Comparison of ENCODE assay signal across 13 cellular contexts in the genomic region with DNA sequence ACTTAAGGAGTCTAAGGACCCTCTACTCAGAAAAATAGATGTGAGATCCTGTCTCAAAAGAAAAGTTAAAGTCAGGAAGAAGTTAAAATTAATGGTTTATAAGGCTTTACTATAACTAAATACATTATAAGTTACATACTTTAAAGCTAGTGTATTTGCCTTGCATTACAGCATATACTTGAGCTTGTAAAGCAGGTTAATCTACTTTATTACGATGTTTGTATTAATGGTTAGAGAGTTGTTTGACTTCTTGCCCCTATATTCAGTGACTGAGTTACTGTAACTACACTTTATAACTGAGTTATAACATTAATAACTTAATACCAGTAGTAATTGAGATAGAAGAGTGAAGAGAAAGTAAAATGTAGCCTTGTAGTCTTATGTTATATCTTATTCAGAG. TPM values are rescaled to one million over a fixed set of nuclear protein-coding genes. Genes with fewer than 3 reads are reported as not detected.
DNase-seq lines count a peak whose midpoint lies in the region; ATAC-seq and TF ChIP-seq lines count a peak whose summit lies in the region.
"Had no signal": no experiment of that assay in that cellular context is flagged by ENCODE, and none has a peak within 500 bp of the region (broad histone marks: within the 10 kb centered on the region; RNA-seq: fewer than 3 reads in every experiment).

No MANE protein-coding gene starts in this region.

- no peak for DNase-seq in CD4-positive, alpha-beta T cell
- no peak for DNase-seq in HFFc6
- DNase-seq in NCI-H345 treated with DMSO at 0.1 percent for 48 hours (lab: John Stamatoyannopoulos, UW; ENCODE audit: unreplicated experiment), result no peak
- DNase-seq in T1000 (lab: John Stamatoyannopoulos, UW), result no peak
- DNase-seq in occipital lobe (lab: John Stamatoyannopoulos, UW), result no peak
- no peak for DNase-seq in dorsolateral prefrontal cortex
- DNase-seq: activated gamma-delta T cell treated with Interleukin-2 at 50 U/mL for 16 hours, cortex of kidney, NCI-H1436 treated with DMSO at 0.1 percent for 48 hours, upper lobe of right lung had no signal

- no peak for TF ChIP-seq CTCF in CD4-positive, alpha-beta T cell (IDR thresholded peaks at IDR 0.05)
- TF ChIP-seq CTCF in HFFc6 (IDR thresholded peaks at IDR 0.05) (no peak), nephron (IDR thresholded peaks at IDR 0.05; ENCODE audit: unreplicated experiment in 3 of 3) (no peak), dorsolateral prefrontal cortex (IDR thresholded peaks at IDR 0.05 in 54 of 56, conservative IDR thresholded peaks at IDR 0.05 in 2 of 56; ENCODE audit: low read depth in 1 of 56, partially characterized antibody in 56 of 56) (no peak)

- no peaks in the 10 kb centered on the region for H3K9me3 ChIP-seq in CD4-positive, alpha-beta T cell (ENCODE audit: control insufficient read depth, low read length)
- H3K9me3 ChIP-seq: right atrium auricular region, upper lobe of right lung had no signal

- no peak for ATAC-seq in CD4-positive, alpha-beta T cell (ENCODE audit: poor library complexity)

- H3K9me3 Mint-ChIP-seq in CD4-positive, alpha-beta T cell, result no peaks in the 10 kb centered on the region
- no peaks in the 10 kb centered on the region for H3K9me3 Mint-ChIP-seq in HFFc6
- no peaks in the 10 kb centered on the region for H3K9me3 Mint-ChIP-seq in activated naive CD8-positive, alpha-beta T cell (ENCODE audit: low read depth)
- no peaks in the 10 kb centered on the region for H3K9me3 Mint-ChIP-seq in nephron

- H3K4me3 Mint-ChIP-seq in CD4-positive, alpha-beta T cell, result peak overlapping the region; percentile 32
- H3K4me3 Mint-ChIP-seq in HFFc6 (peak overlapping the region; percentile 57; the same call in 1 of the 2 replicates), nephron (no peak overlapping the region)
- peak overlapping the region; percentile 72 for H3K4me3 Mint-ChIP-seq in activated naive CD8-positive, alpha-beta T cell

- peaks cover 69% of the 10 kb centered on the region for H3K4me1 Mint-ChIP-seq in CD4-positive, alpha-beta T cell (ENCODE audit: low read depth)
- peaks cover 65% of the 10 kb centered on the region for H3K4me1 Mint-ChIP-seq in HFFc6 (ENCODE audit: low read depth)
- peaks cover 60% of the 10 kb centered on the region for H3K4me1 Mint-ChIP-seq in activated naive CD8-positive, alpha-beta T cell (ENCODE audit: low read depth)
- H3K4me1 Mint-ChIP-seq in nephron, result peaks cover 33% of the 10 kb centered on the region

- H3K27ac ChIP-seq in CD4-positive, alpha-beta T cell (ENCODE audit: low read depth, low read length), result no peak overlapping the region
- H3K27ac ChIP-seq in dorsolateral prefrontal cortex, result peak overlapping the region in 1 of 59 donors; percentile 30
- H3K27ac ChIP-seq: right atrium auricular region, upper lobe of right lung had no signal

- H3K27me3 ChIP-seq in CD4-positive, alpha-beta T cell (ENCODE audit: control insufficient read depth, insufficient read depth, low read length), result no peaks in the 10 kb centered on the region
- no peaks in the 10 kb centered on the region for H3K27me3 ChIP-seq in dorsolateral prefrontal cortex
- H3K27me3 ChIP-seq: right atrium auricular region, upper lobe of right lung had no signal

- H3K27ac Mint-ChIP-seq in CD4-positive, alpha-beta T cell, result peak overlapping the region; percentile 62
- H3K27ac Mint-ChIP-seq in HFFc6 (peak overlapping the region; percentile 66), nephron (peak overlapping the region; percentile 57 to 82 (median 74))
- peak overlapping the region; percentile 46 for H3K27ac Mint-ChIP-seq in activated naive CD8-positive, alpha-beta T cell

- intact Hi-C loops in CD4-positive, alpha-beta T cell (cut with DNase I, micrococcal nuclease), result loop anchor here in 1 of 2 experiments (1.0 to 10.0 kb wide), 2 partner anchors 23 to 62 kb away; partner anchors contain the start of genes CLTC, PTRH2 and VMP1
- intact Hi-C loops in dorsolateral prefrontal cortex (cut with DNase I), result no loop called here

- POLR2A ChIA-PET in CD4-positive, alpha-beta T cell (lab: Charles Lee), result interaction anchor here (0.9 to 3.4 kb wide), 2 partner anchors 23 to 77 kb away, joined by 3 to 32 read pairs; partner anchors contain the start of genes CLTC and DHX40

- no peaks in the 10 kb centered on the region for H3K27me3 Mint-ChIP-seq in CD4-positive, alpha-beta T cell
- H3K27me3 Mint-ChIP-seq in HFFc6 (ENCODE audit: insufficient read depth), result no peaks in the 10 kb centered on the region
- H3K27me3 Mint-ChIP-seq in activated naive CD8-positive, alpha-beta T cell, result no peaks in the 10 kb centered on the region
- H3K27me3 Mint-ChIP-seq in nephron (ENCODE audit: low read depth), result no peaks in the 10 kb centered on the region

- CTCF ChIA-PET in CD4-positive, alpha-beta T cell (lab: Charles Lee), result interaction anchor here (0.7 to 1.1 kb wide), 2 partner anchors 11 to 69 kb away, joined by 3 read pairs; no protein-coding TSS in a partner anchor

- no peak overlapping the region for H3K4me3 ChIP-seq in dorsolateral prefrontal cortex
- H3K4me3 ChIP-seq: right atrium auricular region, upper lobe of right lung had no signal

- peaks cover 38% of the 10 kb centered on the region for H3K36me3 Mint-ChIP-seq in CD4-positive, alpha-beta T cell (ENCODE audit: low read depth)
- H3K36me3 Mint-ChIP-seq in HFFc6 (ENCODE audit: low read depth), result peaks cover 35% of the 10 kb centered on the region
- peaks cover 8% of the 10 kb centered on the region for H3K36me3 Mint-ChIP-seq in activated naive CD8-positive, alpha-beta T cell
- H3K36me3 Mint-ChIP-seq in nephron (ENCODE audit: low read depth), result peaks cover 29% of the 10 kb centered on the region

RNA-seq across cellular contexts. Expression of gene CLTC, which starts 22.8 kb away (rescaled TPM):
- total RNA-seq in CD4-positive, alpha-beta T cell, result 10 to 100 TPM; 81.5 to 89.9 TPM
- total RNA-seq in HFFc6 (2021; fragmentation: NEBNext Ultra II Directional; extraction: Animal tissue kit (Norgen Biotek cat#: 25700)), result 100 to 1,000 TPM; 354 to 460 (median 397) TPM
- 306 TPM for total RNA-seq in occipital lobe
- 100 to 1,000 TPM; 248 to 525 (median 428) TPM for total RNA-seq in dorsolateral prefrontal cortex

Comparison
In these comparisons a context has a peak if more than half of its experiments do, and no peak if none do; other contexts are left out.
1. H3K4me3 Mint-ChIP-seq: peak in CD4-positive, alpha-beta T cell (single experiment), HFFc6 (single experiment) and activated naive CD8-positive, alpha-beta T cell (single experiment); none in nephron (0 of 3).
2. Peak in every context shown above with its lines, with median percentiles within 50 percentile points of each other: H3K27ac Mint-ChIP-seq.